Comparison of ENCODE assay signal across 1 cellular context in genomic region chr11:73876424-73877300, GRCh38.
TF ChIP-seq lines count a peak whose summit lies in the region.

Gene COA4 (minus strand): TSS chr11:73876846. CDS start chr11:73873378, 3,468 bp downstream.
Gene PAAF1 (plus strand): TSS chr11:73876999. CDS start chr11:73877022, 23 bp downstream.

TF ChIP-seq in HepG2, 621 proteins besides CTCF, POLR2A, EP300 and RAD21 (continued from another document and continues in another):
- no peak; the same call in 1 of the 2 replicates for TF ChIP-seq ZBTB10 (CRISPR knock-in tag; IDR thresholded peaks at IDR 0.05; ENCODE audit: borderline replicate concordance)
- TF ChIP-seq NBN (conservative IDR thresholded peaks at IDR 0.05), result no peak
- TF ChIP-seq NCOA2 (CRISPR knock-in tag; IDR thresholded peaks at IDR 0.05), result peak; percentile 42; the same call in 1 of the 2 replicates
- TF ChIP-seq ZNF782 (CRISPR knock-in tag; IDR thresholded peaks at IDR 0.05; ENCODE audit: borderline replicate concordance), result peak; percentile 88; the same call in 1 of the 2 replicates
- TF ChIP-seq KDM4B (CRISPR knock-in tag; IDR thresholded peaks at IDR 0.05), result no peak
- no peak for TF ChIP-seq MBNL3 (CRISPR knock-in tag; conservative IDR thresholded peaks at IDR 0.05)
- TF ChIP-seq TCF7 (IDR thresholded peaks at IDR 0.05; ENCODE audit: low read depth), result peak; percentile 92
- no peak for TF ChIP-seq CCAR2 (optimal IDR thresholded peaks at IDR 0.05; ENCODE audit: low read depth, low read length)
- TF ChIP-seq ZNF737 (CRISPR knock-in tag; IDR thresholded peaks at IDR 0.05; ENCODE audit: borderline replicate concordance), result no peak
- peak; percentile 79 for TF ChIP-seq ZBTB38 (CRISPR knock-in tag; IDR thresholded peaks at IDR 0.05)
- no peak for TF ChIP-seq NFIB (CRISPR knock-in tag; IDR thresholded peaks at IDR 0.05; ENCODE audit: borderline replicate concordance)
- TF ChIP-seq SKI (IDR thresholded peaks at IDR 0.05; ENCODE audit: partially characterized antibody), result no peak
- peak; percentile 93 for TF ChIP-seq KDM3A (CRISPR knock-in tag; IDR thresholded peaks at IDR 0.05; ENCODE audit: low read depth)
- no peak for TF ChIP-seq MTF2 (CRISPR knock-in tag; IDR thresholded peaks at IDR 0.05; ENCODE audit: borderline replicate concordance)
- TF ChIP-seq ZNF275 (CRISPR knock-in tag; IDR thresholded peaks at IDR 0.05; ENCODE audit: borderline replicate concordance), result no peak
- no peak for TF ChIP-seq ZC3H4 (CRISPR knock-in tag; IDR thresholded peaks at IDR 0.05; ENCODE audit: borderline replicate concordance)
- TF ChIP-seq ZNF331 (CRISPR knock-in tag; IDR thresholded peaks at IDR 0.05), result peak; percentile 91
- TF ChIP-seq ZNF580 (CRISPR knock-in tag; IDR thresholded peaks at IDR 0.05; ENCODE audit: borderline replicate concordance, low read depth), result peak; percentile 23
- TF ChIP-seq ZNF691 (CRISPR knock-in tag; IDR thresholded peaks at IDR 0.05; ENCODE audit: borderline replicate concordance, low read depth), result peak; percentile 84; the same call in 1 of the 2 replicates
- no peak for TF ChIP-seq NR3C1 (CRISPR knock-in tag; IDR thresholded peaks at IDR 0.05)
- TF ChIP-seq ZKSCAN5 (CRISPR knock-in tag; IDR thresholded peaks at IDR 0.05), result no peak
- TF ChIP-seq TOPORS (CRISPR knock-in tag; IDR thresholded peaks at IDR 0.05), result no peak
- peak; percentile 92 for TF ChIP-seq HDAC1 (CRISPR knock-in tag; IDR thresholded peaks at IDR 0.05)
- TF ChIP-seq ZBTB34 (CRISPR knock-in tag; IDR thresholded peaks at IDR 0.05), result no peak; the same call in 1 of the 2 replicates
- no peak for TF ChIP-seq ZNF136 (CRISPR knock-in tag; IDR thresholded peaks at IDR 0.05; ENCODE audit: low read depth)
- no peak for TF ChIP-seq MAFF (IDR thresholded peaks at IDR 0.05; ENCODE audit: low read depth, low read length)
- TF ChIP-seq ZNF142 (CRISPR knock-in tag; IDR thresholded peaks at IDR 0.05), result 0 out of 2 replicates have a peak, but pooled peaks have one; percentile 62
- no peak; the same call in 1 of the 2 replicates for TF ChIP-seq ZMAT3 (CRISPR knock-in tag; conservative IDR thresholded peaks at IDR 0.05)
- peak; percentile 49; the same call in 1 of the 2 replicates for TF ChIP-seq THRA (CRISPR knock-in tag; IDR thresholded peaks at IDR 0.05; ENCODE audit: borderline replicate concordance)
- no peak for TF ChIP-seq ZBTB39 (CRISPR knock-in tag; IDR thresholded peaks at IDR 0.05)
- 0 out of 2 replicates have a peak, but pooled peaks have one; percentile 86 for TF ChIP-seq ZNF543 (CRISPR knock-in tag; IDR thresholded peaks at IDR 0.05)
- no peak for TF ChIP-seq HES4 (CRISPR knock-in tag; IDR thresholded peaks at IDR 0.05; ENCODE audit: borderline replicate concordance)
- peak; percentile 86 for TF ChIP-seq RXRA (CRISPR knock-in tag; IDR thresholded peaks at IDR 0.05)
- no peak for TF ChIP-seq RARG (CRISPR knock-in tag; IDR thresholded peaks at IDR 0.05; ENCODE audit: low read depth)
- no peak for TF ChIP-seq HMGA1 (CRISPR knock-in tag; conservative IDR thresholded peaks at IDR 0.05)
- no peak for TF ChIP-seq LRRFIP1 (CRISPR knock-in tag; conservative IDR thresholded peaks at IDR 0.05)
- TF ChIP-seq EHMT2 (IDR thresholded peaks at IDR 0.05; ENCODE audit: borderline replicate concordance, low read depth, low read length), result no peak
- peak; percentile 93 for TF ChIP-seq ZFY (CRISPR knock-in tag; IDR thresholded peaks at IDR 0.05)
- TF ChIP-seq KMT2B (CRISPR knock-in tag; IDR thresholded peaks at IDR 0.05), result peak; percentile 89
- no peak for TF ChIP-seq ZFP36L2 (CRISPR knock-in tag; IDR thresholded peaks at IDR 0.05)
- TF ChIP-seq PHF20 (CRISPR knock-in tag; IDR thresholded peaks at IDR 0.05), result peak; percentile 92
- no peak for TF ChIP-seq TIGD3 (CRISPR knock-in tag; IDR thresholded peaks at IDR 0.05; ENCODE audit: borderline replicate concordance)
